Comparison of ENCODE assay signal across 13 cellular contexts in the genomic region with DNA sequence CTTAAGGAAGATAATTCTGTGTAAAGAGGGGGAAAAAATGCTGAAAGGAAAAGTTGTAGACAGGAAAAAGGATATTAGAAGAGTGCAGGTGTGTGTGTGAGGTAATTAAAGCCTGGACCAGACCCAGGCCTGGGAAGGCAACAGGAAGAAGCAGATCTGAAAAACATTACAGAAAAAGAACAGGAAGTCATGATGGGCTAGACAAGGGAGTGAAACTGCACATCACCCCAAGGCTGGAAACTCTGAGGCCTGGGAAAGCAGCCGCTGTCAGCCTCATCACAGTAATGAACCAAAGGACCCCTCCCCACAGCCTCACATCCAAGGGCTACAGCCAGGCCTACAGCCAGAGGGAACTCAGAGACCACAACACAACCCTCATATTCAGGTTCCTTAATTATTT.
DNase-seq lines count a peak whose midpoint lies in the region; ATAC-seq and TF ChIP-seq lines count a peak whose summit lies in the region.
"Had no signal": no experiment of that assay in that cellular context is flagged by ENCODE, and none has a peak within 500 bp of the region (broad histone marks: within the 10 kb centered on the region; RNA-seq: fewer than 3 reads in every experiment).

No MANE protein-coding gene starts in this region.

- peak overlapping the region; percentile 9 to 80 (median 64) for H3K4me2 ChIP-seq in BLaER1 treated with 17β-estradiol and CSF1 and Interleukin-3, amounts not matched to agents 10 nM and 100 nM

- no peak overlapping the region for H3K4me3 Mint-ChIP-seq in activated naive CD8-positive, alpha-beta T cell

- WGBS in gastroesophageal sphincter (ENCODE audit: low coverage in 1 of 2), 2 donors = 83 to 86% methylated on average over 1 of the region's 1 CpG

- H3K36me3 ChIP-seq in BLaER1 treated with 17β-estradiol and CSF1 and Interleukin-3, amounts not matched to agents 10 nM and 100 nM = no peaks in the 10 kb centered on the region
- no peaks in the 10 kb centered on the region for H3K36me3 ChIP-seq in gastroesophageal sphincter
- H3K36me3 ChIP-seq: lower lobe of right lung had no signal

- no peak for TF ChIP-seq POLR2A in gastroesophageal sphincter (IDR thresholded peaks at IDR 0.05)

- peaks cover 1% of the 10 kb centered on the region for H3K36me3 Mint-ChIP-seq in activated naive CD8-positive, alpha-beta T cell

- no peaks in the 10 kb centered on the region for H3K27me3 Mint-ChIP-seq in activated naive CD8-positive, alpha-beta T cell

- H4K20me1 ChIP-seq in BLaER1 treated with 17β-estradiol and CSF1 and Interleukin-3, amounts not matched to agents 10 nM and 100 nM = no peaks in the 10 kb centered on the region

- peaks cover 10 to 25% (median 20%) of the 10 kb centered on the region in 10 experiments for H3K4me1 ChIP-seq in BLaER1 treated with 17β-estradiol and CSF1 and Interleukin-3, amounts not matched to agents 10 nM and 100 nM
- no peaks in the 10 kb centered on the region for H3K4me1 ChIP-seq in gastroesophageal sphincter
- H3K4me1 ChIP-seq: lower lobe of right lung had no signal

- TF ChIP-seq CTCF in gastroesophageal sphincter (IDR thresholded peaks at IDR 0.05) = no peak

- no peak overlapping the region for H3K4me3 ChIP-seq in BLaER1 treated with 17β-estradiol and CSF1 and Interleukin-3, amounts not matched to agents 10 nM and 100 nM
- H3K4me3 ChIP-seq in gastroesophageal sphincter = no peak overlapping the region
- H3K4me3 ChIP-seq: lower lobe of right lung had no signal

- ATAC-seq in GM18907 (IDR thresholded peaks at IDR 0.05; ENCODE audit: unreplicated experiment) (peak; percentile 76), HG03064 (IDR thresholded peaks at IDR 0.05; ENCODE audit: low read depth, unreplicated experiment) (peak; percentile 53), gastroesophageal sphincter (no peak), GM19035 (IDR thresholded peaks at IDR 0.05; ENCODE audit: unreplicated experiment) (no peak), HG03439 (IDR thresholded peaks at IDR 0.05; ENCODE audit: unreplicated experiment) (no peak)
- ATAC-seq: lower lobe of right lung, right cardiac atrium had no signal

- peaks cover 10% of the 10 kb centered on the region for H3K4me1 Mint-ChIP-seq in activated naive CD8-positive, alpha-beta T cell (ENCODE audit: low read depth)

- H3K27me3 ChIP-seq in BLaER1 treated with 17β-estradiol and CSF1 and Interleukin-3, amounts not matched to agents 10 nM and 100 nM = no peaks in the 10 kb centered on the region
- H3K27me3 ChIP-seq in gastroesophageal sphincter = no peaks in the 10 kb centered on the region

- DNase-seq in stimulated activated naive CD4-positive, alpha-beta T cell treated with Interleukin-2 at 50 U/mL for 16 hours (lab: John Stamatoyannopoulos, UW) = no peak
- DNase-seq: activated effector memory CD4-positive, alpha-beta T cell treated with Interleukin-2 at 50 U/mL for 16 hours; Karpas-422; lower lobe of right lung; NCI-H524 treated with DMSO at 0.1 percent for 48 hours; right cardiac atrium had no signal

- no peaks in the 10 kb centered on the region for H3K9me3 Mint-ChIP-seq in activated naive CD8-positive, alpha-beta T cell (ENCODE audit: low read depth)

- H3K27ac ChIP-seq in BLaER1 treated with 17β-estradiol and CSF1 and Interleukin-3, amounts not matched to agents 10 nM and 100 nM = peak overlapping the region in 4 of 11 experiments; percentile 4 to 24 (median 8); a peak in 2 of 22 replicates
- no peak overlapping the region for H3K27ac ChIP-seq in gastroesophageal sphincter
- H3K27ac ChIP-seq: lower lobe of right lung had no signal

- H3K9ac ChIP-seq in BLaER1 treated with 17β-estradiol and CSF1 and Interleukin-3, amounts not matched to agents 10 nM and 100 nM = peak overlapping the region in 1 of 11 experiments; percentile 11; a peak in 1 of 22 replicates

- H3K9me3 ChIP-seq in BLaER1 treated with 17β-estradiol and CSF1 and Interleukin-3, amounts not matched to agents 10 nM and 100 nM (replicated peaks in 1 of 11) = peaks cover 0 to 20% (median 4%) of the 10 kb centered on the region in 11 experiments; a peak in 7 of 22 replicates
- H3K9me3 ChIP-seq in gastroesophageal sphincter = no peaks in the 10 kb centered on the region
- H3K9me3 ChIP-seq: lower lobe of right lung had no signal

- peak overlapping the region; percentile 41 for H3K27ac Mint-ChIP-seq in activated naive CD8-positive, alpha-beta T cell

- TF ChIP-seq EP300 in gastroesophageal sphincter (IDR thresholded peaks at IDR 0.05) = no peak

Comparison
In these comparisons a context has a peak if more than half of its experiments do, and no peak if none do; other contexts are left out.
1. ATAC-seq: peak in GM18907 (single experiment) and HG03064 (single experiment); none in gastroesophageal sphincter (single experiment), GM19035 (single experiment) and HG03439 (single experiment).